Comparison of ENCODE assay signal across 27 cellular contexts in the genomic region with DNA sequence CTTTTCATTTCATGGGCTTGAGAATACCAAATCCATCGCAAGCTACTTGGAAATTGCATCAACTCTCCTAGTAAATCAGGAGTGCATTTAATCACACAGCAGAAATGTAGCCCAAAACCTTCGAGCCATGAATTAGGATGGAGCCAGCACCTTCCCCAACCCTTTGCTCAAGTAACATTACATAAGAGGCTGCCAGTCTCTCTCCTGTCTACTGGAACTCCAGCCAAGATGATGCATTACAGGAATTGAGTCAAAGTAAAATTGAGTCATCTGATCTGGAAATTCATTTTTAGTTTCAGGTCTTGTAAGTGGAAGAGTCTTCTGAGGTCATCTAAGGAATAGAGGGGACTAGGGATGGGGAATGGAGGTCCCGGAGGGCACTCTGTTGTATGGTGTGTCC.
DNase-seq lines count a peak whose midpoint lies in the region; ATAC-seq and TF ChIP-seq lines count a peak whose summit lies in the region.
"Had no signal": no experiment of that assay in that cellular context is flagged by ENCODE, and none has a peak within 500 bp of the region (broad histone marks: within the 10 kb centered on the region; RNA-seq: fewer than 3 reads in every experiment).

No MANE protein-coding gene starts in this region.

- no peaks in the 10 kb centered on the region for H3K27me3 ChIP-seq in foreskin keratinocyte
- H3K27me3 ChIP-seq: BLaER1 had no signal

- TF ChIP-seq CTCF in AG10803 (conservative IDR thresholded peaks at IDR 0.05; ENCODE audit: low read length) (no peak), astrocyte of the spinal cord (IDR thresholded peaks at IDR 0.05; ENCODE audit: low read depth, low read length) (no peak), foreskin keratinocyte (conservative IDR thresholded peaks at IDR 0.05) (no peak)

- H3K27ac Mint-ChIP-seq in stimulated activated effector memory CD8-positive, alpha-beta T cell treated with anti-CD3 and anti-CD28 coated beads, Interleukin-12 subunit alpha, Interleukin-12 subunit beta, amount 100 ng/mL, for 72 hours = no peak overlapping the region
- H3K27ac Mint-ChIP-seq: activated naive CD4-positive, alpha-beta T cell treated with anti-CD3 and anti-CD28 coated beads for 36 hours; H9; immature natural killer cell; naive B cell; T-helper 1 cell treated with Interleukin-12 subunit alpha and Interleukin-12 subunit beta and Interleukin-4 antibody, amounts not matched to agents 30 μg/mL and 1 μg/mL, for 36 hours had no signal

- no peaks in the 10 kb centered on the region for H3K4me1 ChIP-seq in foreskin keratinocyte
- H3K4me1 ChIP-seq: BLaER1, left lung had no signal

- ATAC-seq in foreskin keratinocyte = peak; percentile 58
- no peak for ATAC-seq in GM21528 (IDR thresholded peaks at IDR 0.05; ENCODE audit: low FRiP score, unreplicated experiment)
- ATAC-seq in stimulated activated effector memory CD8-positive, alpha-beta T cell treated with anti-CD3 and anti-CD28 coated beads, Interleukin-12 subunit alpha, Interleukin-12 subunit beta, amount 100 ng/mL, for 72 hours = no peak
- ATAC-seq: A549, GM12878, left lung had no signal

- H3K4me1 Mint-ChIP-seq in stimulated activated effector memory CD8-positive, alpha-beta T cell treated with anti-CD3 and anti-CD28 coated beads, Interleukin-12 subunit alpha, Interleukin-12 subunit beta, amount 100 ng/mL, for 72 hours = no peaks in the 10 kb centered on the region
- H3K4me1 Mint-ChIP-seq: H9, IgD-negative memory B cell, naive B cell had no signal

- H3K4me3 Mint-ChIP-seq in stimulated activated effector memory CD8-positive, alpha-beta T cell treated with anti-CD3 and anti-CD28 coated beads, Interleukin-12 subunit alpha, Interleukin-12 subunit beta, amount 100 ng/mL, for 72 hours = no peak overlapping the region
- H3K4me3 Mint-ChIP-seq: activated naive CD4-positive, alpha-beta T cell treated with anti-CD3 and anti-CD28 coated beads for 36 hours; H9; IgD-negative memory B cell; immature natural killer cell; naive B cell; T-helper 1 cell treated with Interleukin-12 subunit alpha and Interleukin-12 subunit beta and Interleukin-4 antibody, amounts not matched to agents 30 μg/mL and 1 μg/mL, for 36 hours had no signal

- H3K9me3 Mint-ChIP-seq in stimulated activated effector memory CD8-positive, alpha-beta T cell treated with anti-CD3 and anti-CD28 coated beads, Interleukin-12 subunit alpha, Interleukin-12 subunit beta, amount 100 ng/mL, for 72 hours = peaks cover 2% of the 10 kb centered on the region
- H3K9me3 Mint-ChIP-seq: activated naive CD4-positive, alpha-beta T cell treated with anti-CD3 and anti-CD28 coated beads for 36 hours; H9; immature natural killer cell; T-helper 1 cell treated with Interleukin-12 subunit alpha and Interleukin-12 subunit beta and Interleukin-4 antibody, amounts not matched to agents 30 μg/mL and 1 μg/mL, for 36 hours had no signal

- H3K27ac ChIP-seq in foreskin keratinocyte = no peak overlapping the region
- H3K27ac ChIP-seq: A549, BLaER1, left lung, skin epidermis had no signal

- in situ Hi-C loops in astrocyte of the spinal cord (cut with HindIII; ENCODE audit: low sequenced_read_pairs) = no loop called here

- no peaks in the 10 kb centered on the region for H3K36me3 Mint-ChIP-seq in stimulated activated effector memory CD8-positive, alpha-beta T cell treated with anti-CD3 and anti-CD28 coated beads, Interleukin-12 subunit alpha, Interleukin-12 subunit beta, amount 100 ng/mL, for 72 hours
- H3K36me3 Mint-ChIP-seq: immature natural killer cell, naive B cell had no signal

- H3K4me3 ChIP-seq in AG10803 (ENCODE audit: low read length) (no peak overlapping the region), astrocyte of the spinal cord (ENCODE audit: low read depth, low read length) (no peak overlapping the region)
- H3K4me3 ChIP-seq: A549, BLaER1, GM12878, left lung, skin epidermis had no signal

- peak; percentile 36 for DNase-seq in AG10803 (ENCODE audit: low read depth)
- DNase-seq in M059J (ENCODE audit: low read depth) = peak; percentile 86
- DNase-seq in astrocyte of the spinal cord (ENCODE audit: low read depth, low spot score) = peak; percentile 38
- DNase-seq in foreskin keratinocyte = peak in 1 of 2 donors; percentile 50
- no peak for DNase-seq in stimulated activated effector memory CD8-positive, alpha-beta T cell treated with anti-CD3 and anti-CD28 coated beads, Interleukin-12 subunit alpha, Interleukin-12 subunit beta, amount 100 ng/mL, for 72 hours (ENCODE audit: low spot score in 2 of 2)
- no peak for DNase-seq in cerebellar cortex (ENCODE audit: low spot score)
- DNase-seq in NCI-H1048 (lab: John Stamatoyannopoulos, UW) = no peak
- DNase-seq: activated naive CD4-positive, alpha-beta T cell treated with anti-CD3 and anti-CD28 coated beads for 36 hours; activated T-cell treated with anti-CD3 and anti-CD28 coated beads, Interleukin-2, amount 50 U/mL, for 48 hours; amygdala; caudate nucleus; COR-L47; H9; hippocampal formation; immature natural killer cell; left lung; naive B cell; NCI-H524; NK-92 treated with Interleukin-12 subunit alpha and Interleukin-12 subunit beta, amount 100 ng/mL, for 24 hours; stimulated activated CD4-positive, alpha-beta T cell treated with anti-CD3 and anti-CD28 coated beads, Interleukin-1b, Interleukin-23, amount 100 ng/mL, for 48 hours had no signal

Comparison
In these comparisons a context has a peak if more than half of its experiments do, and no peak if none do; other contexts are left out.
1. DNase-seq: peak in AG10803 (single experiment), M059J (single experiment) and astrocyte of the spinal cord (single experiment); none in stimulated activated effector memory CD8-positive, alpha-beta T cell treated with anti-CD3 and anti-CD28 coated beads, Interleukin-12 subunit alpha, Interleukin-12 subunit beta, amount 100 ng/mL, for 72 hours (0 of 2), cerebellar cortex (single experiment) and NCI-H1048 (single experiment).